ENCODE assay signal across 13 cellular contexts in the genomic region with DNA sequence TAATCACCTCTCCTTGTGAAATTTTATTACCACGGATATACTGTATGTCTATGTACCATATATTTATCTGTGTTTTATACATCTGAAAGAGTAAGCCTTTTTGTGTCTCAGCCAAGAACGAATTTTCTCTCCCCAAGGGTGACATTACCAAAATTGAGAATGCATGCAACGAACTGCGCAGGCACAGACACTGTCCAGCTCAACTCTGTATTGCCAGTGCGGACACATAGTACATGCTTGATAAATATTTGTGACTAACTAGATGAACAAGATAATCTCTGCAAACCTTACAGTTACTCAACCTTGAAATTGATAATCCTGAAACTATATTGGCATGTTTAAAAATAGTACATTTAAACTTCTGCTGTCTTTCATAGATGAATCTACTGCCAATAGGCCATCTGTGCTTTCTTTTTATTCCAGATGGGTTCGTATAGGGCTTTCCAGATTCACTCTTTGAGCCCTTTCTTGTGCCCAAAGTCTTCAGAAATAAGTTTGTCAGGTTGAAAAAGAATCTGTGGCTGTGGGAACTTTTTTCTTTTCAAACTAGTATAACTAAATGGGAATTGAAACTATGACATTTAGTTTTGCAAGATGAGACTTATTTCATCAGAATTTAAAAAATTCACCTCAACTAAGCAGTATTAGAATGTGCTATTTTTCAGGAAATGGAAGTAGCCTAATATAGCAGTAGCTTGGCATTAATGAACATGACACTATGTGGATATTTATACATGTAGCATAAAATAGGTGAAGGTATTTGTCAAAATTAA. TPM values are rescaled to one million over a fixed set of nuclear protein-coding genes. Genes with fewer than 3 reads are reported as not detected.
DNase-seq lines count a peak whose midpoint lies in the region; ATAC-seq and TF ChIP-seq lines count a peak whose summit lies in the region.
"Had no signal": no experiment of that assay in that cellular context is flagged by ENCODE, and none has a peak within 500 bp of the region (broad histone marks: within the 10 kb centered on the region; RNA-seq: fewer than 3 reads in every experiment).

No MANE protein-coding gene starts in this region.

- ATAC-seq in GM18867 (IDR thresholded peaks at IDR 0.05; ENCODE audit: unreplicated experiment): peak; percentile 41
- ATAC-seq in HG02759 (IDR thresholded peaks at IDR 0.05; ENCODE audit: unreplicated experiment): peak; percentile 51
- ATAC-seq in right cardiac atrium: no peak
- ATAC-seq in left cardiac atrium: no peak

- H3K36me3 Mint-ChIP-seq in CD14-positive monocyte: peaks cover 0 to 1% of the 10 kb centered on the region in 2 donors
- peaks cover 2% of the 10 kb centered on the region for H3K36me3 Mint-ChIP-seq in IgD-negative memory B cell

- H3K27ac ChIP-seq in right cardiac atrium (ENCODE audit: low read length): no peak overlapping the region

- H3K4me1 Mint-ChIP-seq in CD14-positive monocyte: peaks cover 72% of the 10 kb centered on the region
- peaks cover 43 to 56% (median 52%) of the 10 kb centered on the region in 3 donors for H3K4me1 Mint-ChIP-seq in IgD-negative memory B cell

- intact Hi-C loops in CD14-positive monocyte (cut with micrococcal nuclease) (loop anchor here (5.0 to 10.0 kb wide), 2 partner anchors 76 to 78 kb away; partner anchors contain the start of gene ARAP2 (in 2 of the 2)), right cardiac atrium (cut with DNase I) (no loop called here), left cardiac atrium (cut with DNase I) (no loop called here)

- H3K27ac Mint-ChIP-seq in CD14-positive monocyte: peak overlapping the region; percentile 91 to 96 (median 94)
- H3K27ac Mint-ChIP-seq in IgD-negative memory B cell: peak overlapping the region in 1 of 3 donors; percentile 27
- H3K27ac Mint-ChIP-seq: CD4-positive, alpha-beta T cell had no signal

- H3K4me1 ChIP-seq in right cardiac atrium (ENCODE audit: control insufficient read depth, insufficient read depth, low read length) (no peaks in the 10 kb centered on the region), BE2C (no peaks in the 10 kb centered on the region)

- H3K4me3 ChIP-seq in right cardiac atrium (ENCODE audit: low read length): no peak overlapping the region
- H3K4me3 ChIP-seq in BE2C (ENCODE audit: low read depth, low read length): no peak overlapping the region

- no peaks in the 10 kb centered on the region for H3K27me3 ChIP-seq in right cardiac atrium (ENCODE audit: control insufficient read depth, insufficient read depth)
- no peaks in the 10 kb centered on the region for H3K27me3 ChIP-seq in BE2C

- H3K4me3 Mint-ChIP-seq in CD14-positive monocyte: peak overlapping the region; percentile 20 to 57
- H3K4me3 Mint-ChIP-seq in IgD-negative memory B cell: peak overlapping the region; percentile 10 to 45 (median 26)
- H3K4me3 Mint-ChIP-seq: CD4-positive, alpha-beta T cell had no signal

- H3K36me3 ChIP-seq in BE2C: no peaks in the 10 kb centered on the region

- H3K27me3 Mint-ChIP-seq in CD14-positive monocyte (ENCODE audit: low read depth in 3 of 3): peaks cover 0 to 1% (median 0%) of the 10 kb centered on the region in 3 donors
- H3K27me3 Mint-ChIP-seq in IgD-negative memory B cell: no peaks in the 10 kb centered on the region
- H3K27me3 Mint-ChIP-seq: CD4-positive, alpha-beta T cell had no signal

- H3K9me3 Mint-ChIP-seq in CD14-positive monocyte (no peaks in the 10 kb centered on the region), IgD-negative memory B cell (peaks cover 0 to 2% (median 2%) of the 10 kb centered on the region in 3 donors)
- H3K9me3 Mint-ChIP-seq: CD4-positive, alpha-beta T cell had no signal

- H3K9me3 ChIP-seq in right cardiac atrium (ENCODE audit: control insufficient read depth, low read length) (no peaks in the 10 kb centered on the region), BE2C (no peaks in the 10 kb centered on the region)

- DNase-seq in CD14-positive monocyte (ENCODE audit: low spot score): no peak
- DNase-seq in right cardiac atrium: no peak
- no peak for DNase-seq in stimulated activated CD4-positive, alpha-beta T cell treated with anti-CD3 and anti-CD28 coated beads, Interleukin-1b, Interleukin-23, amount 100 ng/mL, for 48 hours
- DNase-seq in left cardiac atrium: no peak
- no peak for DNase-seq in BE2C
- DNase-seq: activated CD4-positive, CD25-positive, alpha-beta regulatory T cell; CD4-positive, alpha-beta T cell; NCI-H187 treated with DMSO at 0.1 percent for 48 hours; RPMI8226 had no signal

- 80% methylated on average over 6 of the region's 6 CpGs for WGBS in right cardiac atrium

- TF ChIP-seq CTCF in CD14-positive monocyte (IDR thresholded peaks at IDR 0.05) (no peak), BE2C (IDR thresholded peaks at IDR 0.05; ENCODE audit: low read depth, low read length) (no peak)

RNA-seq across cellular contexts. Expression of gene DTHD1, which starts 38.9 kb away (rescaled TPM):
- polyA plus RNA-seq in CD14-positive monocyte (not detected), IgD-negative memory B cell (not detected), right cardiac atrium (0.02 TPM)
- total RNA-seq in right cardiac atrium (under 1 TPM in 2 of 4 donors, not detected in 2; 0.09 to 0.39 TPM), left cardiac atrium (under 1 TPM; 0.09 to 0.10 TPM)
- polyA plus RNA-seq in BE2C (2012; ENCODE audit: insufficient read depth, insufficient read length, low read depth): not detected
- polyA plus RNA-seq: neural cell had no signal

Comparison
In these comparisons a context has a peak if more than half of its experiments do, and no peak if none do; other contexts are left out.
1. ATAC-seq: peak in GM18867 (single experiment) and HG02759 (single experiment); none in right cardiac atrium (0 of 2) and left cardiac atrium (0 of 2).
2. intact Hi-C loops: an anchor here in CD14-positive monocyte (5.0 to 10.0 kb wide); none called in right cardiac atrium and left cardiac atrium.